ENCODE assay signal across 23 cellular contexts in genomic region chr4:26484032-26484515, GRCh38. TPM values are rescaled to one million over a fixed set of nuclear protein-coding genes. Genes with fewer than 3 reads are reported as not detected.
A peak's percentile ranks its signal among the peaks of the same experiment; 100 is the strongest.
DNase-seq lines count a peak whose midpoint lies in the region; ATAC-seq and TF ChIP-seq lines count a peak whose summit lies in the region.
"Had no signal": no experiment of that assay in that cellular context is flagged by ENCODE, and none has a peak within 500 bp of the region (broad histone marks: within the 10 kb centered on the region; RNA-seq: fewer than 3 reads in every experiment).

No MANE protein-coding gene starts in this region.

- DNase-seq in GM04503 (ENCODE audit: low read depth) (peak; percentile 73), amniotic epithelial cell (ENCODE audit: low read depth) (peak; percentile 36), uterus (peak; percentile 27 to 76), HCEC 1CT (no peak)
- DNase-seq: activated CD8-positive, alpha-beta memory T cell treated with anti-CD3 and anti-CD28 coated beads for 24 hours; activated naive CD4-positive, alpha-beta T cell treated with anti-CD3 and anti-CD28 coated beads, Interleukin-2, amount 10 ng/mL, durations not matched to agents 7 days and 5 days; activated T-cell treated with anti-CD3 and anti-CD28 coated beads, Interleukin-2, amount 50 U/mL, for 48 hours; C1 segment of cervical spinal cord; colonic mucosa; hippocampal formation; KG1; NCI-H1048; NCI-H1930; NK-92 treated with Interleukin-12 subunit alpha and Interleukin-12 subunit beta, amount 100 ng/mL, for 24 hours had no signal

- no peak for ATAC-seq in HG02973 (IDR thresholded peaks at IDR 0.05; ENCODE audit: unreplicated experiment)
- no peak for ATAC-seq in HG02610 (IDR thresholded peaks at IDR 0.05; ENCODE audit: unreplicated experiment)
- ATAC-seq: activated CD4-positive, CD25-positive, alpha-beta regulatory T cell treated with anti-CD3 and anti-CD28 coated beads, Interleukin-2, amount 50 U/mL, for 24 hours; GM12878 had no signal

- H3K9me3 ChIP-seq in muscle layer of colon (ENCODE audit: low read length) (no peaks in the 10 kb centered on the region), uterus (no peaks in the 10 kb centered on the region)
- H3K9me3 ChIP-seq: colonic mucosa, thoracic aorta had no signal

- H3K27me3 ChIP-seq in muscle layer of colon (ENCODE audit: control insufficient read depth in 1 of 2, insufficient read depth in 2 of 2, low read length in 2 of 2) (no peaks in the 10 kb centered on the region), uterus (no peaks in the 10 kb centered on the region)
- H3K27me3 ChIP-seq: colonic mucosa had no signal

- intact Hi-C loops in uterus (cut with DNase I; ENCODE audit: low total_unique reads): no loop called here

- peak overlapping the region; percentile 89 for H3K27ac ChIP-seq in muscle layer of colon (ENCODE audit: low read depth, low read length)
- peak overlapping the region; percentile 56 to 85 for H3K27ac ChIP-seq in uterus
- H3K27ac ChIP-seq: colonic mucosa, thoracic aorta had no signal

- no peak for TF ChIP-seq CTCF in uterus (IDR thresholded peaks at IDR 0.05)

- no peak overlapping the region for H3K9ac ChIP-seq in muscle layer of colon (ENCODE audit: low read length)

- H3K36me3 ChIP-seq in muscle layer of colon (ENCODE audit: insufficient read depth, low read length): no peaks in the 10 kb centered on the region
- no peaks in the 10 kb centered on the region for H3K36me3 ChIP-seq in uterus
- H3K36me3 ChIP-seq: colonic mucosa, thoracic aorta had no signal

- no peak for TF ChIP-seq POLR2A in uterus (IDR thresholded peaks at IDR 0.05)

- H3K4me1 ChIP-seq in muscle layer of colon (ENCODE audit: insufficient read depth, low read length) (peaks cover 42% of the 10 kb centered on the region), uterus (no peaks in the 10 kb centered on the region)
- H3K4me1 ChIP-seq: colonic mucosa had no signal

- H3K4me3 ChIP-seq in muscle layer of colon (ENCODE audit: low read depth in 1 of 2, low read length in 2 of 2) (no peak overlapping the region), uterus (no peak overlapping the region)
- H3K4me3 ChIP-seq: colonic mucosa, GM12878, thoracic aorta had no signal

RNA-seq across cellular contexts. Expression of gene CCKAR, which starts 6.2 kb away (rescaled TPM):
- total RNA-seq in uterus: not detected
- total RNA-seq: colonic mucosa, G401, GM12878, mesenteric fat pad, neural crest cell had no signal
